10 cellular contexts compared by ENCODE assay signal in genomic region chr3:172569128-172570008, GRCh38.
"Had no signal": no experiment of that assay in that cellular context is flagged by ENCODE, and none has a peak within 500 bp of the region (broad histone marks: within the 10 kb centered on the region; RNA-seq: fewer than 3 reads in every experiment).

No MANE protein-coding gene starts in this region.

- H3K27ac ChIP-seq: coronary artery, epithelial cell of prostate, hepatocyte, parathyroid adenoma, tibial nerve had no signal

- H3K36me3 ChIP-seq: tibial nerve had no signal

- H3K4me3 ChIP-seq: coronary artery, hepatocyte, tibial nerve had no signal

- H3K27me3 ChIP-seq: hepatocyte, tibial nerve had no signal

- DNase-seq: activated B cell treated with CpG ODN at 0.5 μM for 24 hours; effector CD8-positive, alpha-beta T cell; retina; small intestine had no signal

- ATAC-seq: SK-N-SH treated with all-trans-retinoic acid at 6 μM for 48 hours had no signal
